Comparison of ENCODE assay signal across 43 cellular contexts in genomic region chr11:4919250-4919649, GRCh38. TPM values are rescaled to one million over a fixed set of nuclear protein-coding genes. Genes with fewer than 3 reads are reported as not detected.
"Had no signal": no experiment of that assay in that cellular context is flagged by ENCODE, and none has a peak within 500 bp of the region (broad histone marks: within the 10 kb centered on the region; RNA-seq: fewer than 3 reads in every experiment).

TSS of gene OR51G2 (minus strand) at chr11:4919350. CDS start at chr11:4915663, 3,687 bp downstream.

- H3K27ac Mint-ChIP-seq: activated naive CD4-positive, alpha-beta T cell treated with anti-CD3 and anti-CD28 coated beads for 36 hours; activated naive CD4-positive, alpha-beta T cell treated with anti-CD3 and anti-CD28 coated beads, Interleukin-2, amount 10 ng/mL, durations not matched to agents 7 days and 5 days; activated naive CD4-positive, alpha-beta T cell treated with anti-CD3 and anti-CD28 coated beads, Interleukin-2, amount 50 U/mL, for 24 hours; activated naive CD4-positive, alpha-beta T cell treated with anti-CD3 and anti-CD28 coated beads, Interleukin-2, amount 50 U/mL, for 72 hours; activated naive CD8-positive, alpha-beta T cell; activated naive CD8-positive, alpha-beta T cell treated with anti-CD3 and anti-CD28 coated beads for 36 hours; activated naive CD8-positive, alpha-beta T cell treated with anti-CD3 and anti-CD28 coated beads, Interleukin-2, amount 10 ng/mL, durations not matched to agents 7 days and 5 days; activated naive CD8-positive, alpha-beta T cell treated with anti-CD3 and anti-CD28 coated beads, Interleukin-2, amount 50 U/mL, for 24 hours; activated T-cell treated with anti-CD3 and anti-CD28 coated beads, Interleukin-2, amount 50 U/mL, for 24 hours; activated T-cell treated with anti-CD3 and anti-CD28 coated beads, Interleukin-2, amount 50 U/mL, for 72 hours; activated T-helper 1 cell treated with anti-CD3 and anti-CD28 coated beads, Interleukin-12 subunit alpha, Interleukin-12 subunit beta, Interleukin-2, Interleukin-4 antibody, amounts not matched to agents 30 ng/mL and 10 ng/mL and 1 ng/mL, durations not matched to agents 14 hours and 24 hours and 36 hours; activated T-helper 17 cell treated with anti-CD3 and anti-CD28 coated beads, Interleukin-2, amount 50 U/mL, for 72 hours; activated T-helper 2 cell treated with anti-CD3 and anti-CD28 coated beads, Interferon-gamma antibody, Interleukin-2, Interleukin-4, amounts not matched to agents 10 μg/mL and 5 μg/mL and 100 μg/mL, durations not matched to agents 14 hours and 24 hours and 36 hours; brain had no signal

- H3K36me3 ChIP-seq: adrenal gland, ascending aorta, brain microvascular endothelial cell, breast epithelium, cardiac muscle cell had no signal

- H3K4me3 Mint-ChIP-seq: activated naive CD4-positive, alpha-beta T cell treated with anti-CD3 and anti-CD28 coated beads for 36 hours; activated naive CD4-positive, alpha-beta T cell treated with anti-CD3 and anti-CD28 coated beads, Interleukin-2, amount 10 ng/mL, durations not matched to agents 7 days and 5 days; activated naive CD4-positive, alpha-beta T cell treated with anti-CD3 and anti-CD28 coated beads, Interleukin-2, amount 50 U/mL, for 24 hours; activated naive CD8-positive, alpha-beta T cell; activated naive CD8-positive, alpha-beta T cell treated with anti-CD3 and anti-CD28 coated beads for 36 hours; activated naive CD8-positive, alpha-beta T cell treated with anti-CD3 and anti-CD28 coated beads, Interleukin-2, amount 10 ng/mL, durations not matched to agents 7 days and 5 days; activated naive CD8-positive, alpha-beta T cell treated with anti-CD3 and anti-CD28 coated beads, Interleukin-2, amount 50 U/mL, for 24 hours; activated T-cell treated with anti-CD3 and anti-CD28 coated beads, Interleukin-2, amount 50 U/mL, for 24 hours; activated T-cell treated with anti-CD3 and anti-CD28 coated beads, Interleukin-2, amount 50 U/mL, for 4 hours; activated T-cell treated with anti-CD3 and anti-CD28 coated beads, Interleukin-2, amount 50 U/mL, for 72 hours; activated T-helper 1 cell treated with anti-CD3 and anti-CD28 coated beads, Interleukin-12 subunit alpha, Interleukin-12 subunit beta, Interleukin-2, Interleukin-4 antibody, amounts not matched to agents 30 ng/mL and 10 ng/mL and 1 ng/mL, durations not matched to agents 14 hours and 24 hours and 36 hours; activated T-helper 17 cell treated with anti-CD3 and anti-CD28 coated beads, Interleukin-2, amount 50 U/mL, for 72 hours; brain; central memory CD8-positive, alpha-beta T cell had no signal

- H3K36me3 Mint-ChIP-seq: activated naive CD4-positive, alpha-beta T cell treated with anti-CD3 and anti-CD28 coated beads, Interleukin-2, amount 10 ng/mL, durations not matched to agents 7 days and 5 days; activated naive CD4-positive, alpha-beta T cell treated with anti-CD3 and anti-CD28 coated beads, Interleukin-2, amount 50 U/mL, for 24 hours; activated naive CD4-positive, alpha-beta T cell treated with anti-CD3 and anti-CD28 coated beads, Interleukin-2, amount 50 U/mL, for 72 hours; activated naive CD8-positive, alpha-beta T cell; activated naive CD8-positive, alpha-beta T cell treated with anti-CD3 and anti-CD28 coated beads for 36 hours; activated naive CD8-positive, alpha-beta T cell treated with anti-CD3 and anti-CD28 coated beads, Interleukin-2, amount 10 ng/mL, durations not matched to agents 7 days and 5 days; brain had no signal

- H3K27me3 Mint-ChIP-seq: activated naive CD4-positive, alpha-beta T cell treated with anti-CD3 and anti-CD28 coated beads, Interleukin-2, amount 10 ng/mL, durations not matched to agents 7 days and 5 days; activated naive CD8-positive, alpha-beta T cell treated with anti-CD3 and anti-CD28 coated beads, Interleukin-2, amount 10 ng/mL, durations not matched to agents 7 days and 5 days; activated naive CD8-positive, alpha-beta T cell treated with anti-CD3 and anti-CD28 coated beads, Interleukin-2, amount 50 U/mL, for 24 hours; central memory CD8-positive, alpha-beta T cell had no signal

- ATAC-seq: activated naive CD4-positive, alpha-beta T cell treated with anti-CD3 and anti-CD28 coated beads, Interleukin-2, amount 50 U/mL, for 72 hours; activated naive CD8-positive, alpha-beta T cell treated with anti-CD3 and anti-CD28 coated beads, Interleukin-2, amount 50 U/mL, for 24 hours; activated T-cell treated with anti-CD3 and anti-CD28 coated beads, Interleukin-2, amount 50 U/mL, for 4 hours; activated T-cell treated with anti-CD3 and anti-CD28 coated beads, Interleukin-2, amount 50 U/mL, for 72 hours; activated T-helper 17 cell treated with anti-CD3 and anti-CD28 coated beads, Interleukin-2, amount 50 U/mL, for 72 hours; body of pancreas had no signal

- H3K27ac ChIP-seq: adrenal gland, ascending aorta, body of pancreas, brain microvascular endothelial cell, breast epithelium, cardiac muscle cell had no signal

- H3K9me3 Mint-ChIP-seq: activated naive CD4-positive, alpha-beta T cell treated with anti-CD3 and anti-CD28 coated beads for 36 hours; activated naive CD4-positive, alpha-beta T cell treated with anti-CD3 and anti-CD28 coated beads, Interleukin-2, amount 10 ng/mL, durations not matched to agents 7 days and 5 days; activated naive CD4-positive, alpha-beta T cell treated with anti-CD3 and anti-CD28 coated beads, Interleukin-2, amount 50 U/mL, for 24 hours; activated naive CD8-positive, alpha-beta T cell treated with anti-CD3 and anti-CD28 coated beads for 36 hours; activated naive CD8-positive, alpha-beta T cell treated with anti-CD3 and anti-CD28 coated beads, Interleukin-2, amount 10 ng/mL, durations not matched to agents 7 days and 5 days; activated naive CD8-positive, alpha-beta T cell treated with anti-CD3 and anti-CD28 coated beads, Interleukin-2, amount 50 U/mL, for 24 hours; activated T-cell treated with anti-CD3 and anti-CD28 coated beads, Interleukin-2, amount 50 U/mL, for 24 hours; activated T-cell treated with anti-CD3 and anti-CD28 coated beads, Interleukin-2, amount 50 U/mL, for 4 hours; activated T-helper 1 cell treated with anti-CD3 and anti-CD28 coated beads, Interleukin-12 subunit alpha, Interleukin-12 subunit beta, Interleukin-2, Interleukin-4 antibody, amounts not matched to agents 30 ng/mL and 10 ng/mL and 1 ng/mL, durations not matched to agents 14 hours and 24 hours and 36 hours; activated T-helper 17 cell treated with anti-CD3 and anti-CD28 coated beads, Interleukin-2, amount 50 U/mL, for 72 hours; activated T-helper 2 cell treated with anti-CD3 and anti-CD28 coated beads, Interferon-gamma antibody, Interleukin-2, Interleukin-4, amounts not matched to agents 10 μg/mL and 5 μg/mL and 100 μg/mL, durations not matched to agents 14 hours and 24 hours and 36 hours; brain; central memory CD8-positive, alpha-beta T cell had no signal

- H3K4me3 ChIP-seq: adrenal gland, ascending aorta, body of pancreas, breast epithelium, cardiac muscle cell had no signal

- H3K4me1 ChIP-seq: adrenal gland, ascending aorta, body of pancreas, breast epithelium had no signal

- H3K4me1 Mint-ChIP-seq: activated naive CD4-positive, alpha-beta T cell treated with anti-CD3 and anti-CD28 coated beads, Interleukin-2, amount 10 ng/mL, durations not matched to agents 7 days and 5 days; activated naive CD4-positive, alpha-beta T cell treated with anti-CD3 and anti-CD28 coated beads, Interleukin-2, amount 50 U/mL, for 24 hours; activated naive CD8-positive, alpha-beta T cell treated with anti-CD3 and anti-CD28 coated beads for 36 hours; activated naive CD8-positive, alpha-beta T cell treated with anti-CD3 and anti-CD28 coated beads, Interleukin-2, amount 10 ng/mL, durations not matched to agents 7 days and 5 days; activated naive CD8-positive, alpha-beta T cell treated with anti-CD3 and anti-CD28 coated beads, Interleukin-2, amount 50 U/mL, for 24 hours; activated T-helper 17 cell treated with anti-CD3 and anti-CD28 coated beads, Interleukin-2, amount 50 U/mL, for 72 hours; brain; central memory CD8-positive, alpha-beta T cell had no signal

- DNase-seq: activated effector memory CD4-positive, alpha-beta T cell treated with anti-CD3 and anti-CD28 coated beads, Interleukin-2, amount 50 U/mL, for 16 hours; activated effector memory CD4-positive, alpha-beta T cell treated with Interleukin-2 at 50 U/mL for 16 hours; activated gamma-delta T cell; activated gamma-delta T cell treated with Interleukin-2 at 50 U/mL for 16 hours; activated naive CD4-positive, alpha-beta T cell; activated naive CD4-positive, alpha-beta T cell treated with anti-CD3 and anti-CD28 coated beads for 36 hours; activated naive CD4-positive, alpha-beta T cell treated with anti-CD3 and anti-CD28 coated beads, Interleukin-2, amount 10 ng/mL, durations not matched to agents 7 days and 5 days; activated naive CD4-positive, alpha-beta T cell treated with anti-CD3 and anti-CD28 coated beads, Interleukin-2, amount 50 U/mL, for 16 hours; activated naive CD4-positive, alpha-beta T cell treated with Interleukin-2 at 50 U/mL for 16 hours; activated naive CD8-positive, alpha-beta T cell treated with anti-CD3 and anti-CD28 coated beads for 36 hours; activated naive CD8-positive, alpha-beta T cell treated with anti-CD3 and anti-CD28 coated beads, Interleukin-2, amount 10 ng/mL, durations not matched to agents 7 days and 5 days; activated naive CD8-positive, alpha-beta T cell treated with anti-CD3 and anti-CD28 coated beads, Interleukin-2, amount 50 U/mL, for 24 hours; activated T-cell treated with anti-CD3 and anti-CD28 coated beads, Interleukin-2, amount 50 U/mL, for 24 hours; activated T-cell treated with anti-CD3 and anti-CD28 coated beads, Interleukin-2, amount 50 U/mL, for 4 hours; activated T-cell treated with anti-CD3 and anti-CD28 coated beads, Interleukin-2, amount 50 U/mL, for 48 hours; activated T-cell treated with anti-CD3 and anti-CD28 coated beads, Interleukin-2, amount 50 U/mL, for 72 hours; adrenal gland; amniotic stem cell; amygdala; anterior cingulate cortex; aorta; body of pancreas; brain microvascular endothelial cell; caudate nucleus; central memory CD4-positive, alpha-beta T cell; cerebellar nuclear complex had no signal

- H3K27me3 ChIP-seq: adrenal gland, ascending aorta, body of pancreas, brain microvascular endothelial cell, breast epithelium, cardiac muscle cell had no signal

RNA-seq across cellular contexts. Expression of gene OR51G2, which starts in this region (rescaled TPM):
- total RNA-seq: activated naive CD4-positive, alpha-beta T cell treated with anti-CD3 and anti-CD28 coated beads for 36 hours; activated naive CD4-positive, alpha-beta T cell treated with anti-CD3 and anti-CD28 coated beads, Interleukin-2, amount 50 U/mL, for 72 hours; activated naive CD8-positive, alpha-beta T cell treated with anti-CD3 and anti-CD28 coated beads for 36 hours; activated naive CD8-positive, alpha-beta T cell treated with anti-CD3 and anti-CD28 coated beads, Interleukin-2, amount 10 ng/mL, durations not matched to agents 7 days and 5 days; activated T-cell treated with anti-CD3 and anti-CD28 coated beads, Interleukin-2, amount 50 U/mL, for 4 hours; activated T-cell treated with anti-CD3 and anti-CD28 coated beads, Interleukin-2, amount 50 U/mL, for 72 hours; activated T-helper 1 cell treated with anti-CD3 and anti-CD28 coated beads, Interleukin-12 subunit alpha, Interleukin-12 subunit beta, Interleukin-2, Interleukin-4 antibody, amounts not matched to agents 30 ng/mL and 10 ng/mL and 1 ng/mL, durations not matched to agents 14 hours and 24 hours and 36 hours; activated T-helper 17 cell treated with anti-CD3 and anti-CD28 coated beads, Interleukin-2, amount 50 U/mL, for 72 hours; activated T-helper 2 cell treated with anti-CD3 and anti-CD28 coated beads, Interferon-gamma antibody, Interleukin-2, Interleukin-4, amounts not matched to agents 10 μg/mL and 5 μg/mL and 100 μg/mL, durations not matched to agents 14 hours and 24 hours and 36 hours; adrenal gland; aorta; ascending aorta; astrocyte; body of pancreas; breast epithelium; bronchial epithelial cell; cardiac muscle cell; cardiac septum; cerebellum; chondrocyte had no signal
- polyA plus RNA-seq: adipose tissue, adrenal gland, aorta, cardiac muscle cell had no signal
